In genomic region chrX:70970482-70970999, GRCh38 we compare ENCODE assay signal across 9 cellular contexts. TPM values are rescaled to one million over a fixed set of nuclear protein-coding genes. Genes with fewer than 3 reads are reported as not detected.
DNase-seq lines count a peak whose midpoint lies in the region; ATAC-seq, FAIRE-seq and TF ChIP-seq lines count a peak whose summit lies in the region.
"Had no signal": no experiment of that assay in that cellular context is flagged by ENCODE, and none has a peak within 500 bp of the region (broad histone marks: within the 10 kb centered on the region; RNA-seq: fewer than 3 reads in every experiment).

No MANE protein-coding gene starts in this region.

- H3K4me1 ChIP-seq in IMR-90 (ENCODE audit: control insufficient read depth, insufficient read depth, low read length) (no peaks in the 10 kb centered on the region), left lung (no peaks in the 10 kb centered on the region), Peyer's patch (no peaks in the 10 kb centered on the region)

- TF ChIP-seq POLR2A in IMR-90 (IDR thresholded peaks at IDR 0.05; ENCODE audit: low read depth, low read length) (no peak), Peyer's patch (IDR thresholded peaks at IDR 0.05) (no peak)

- ATAC-seq in IMR-90 (ENCODE audit: low read depth), result peak; percentile 35; the same call in 1 of the 2 replicates
- ATAC-seq in activated CD8-positive, alpha-beta T cell treated with anti-CD3 and anti-CD28 coated beads for 36 hours, result peak; percentile 27
- ATAC-seq in left lung, result peak; percentile 22
- no peak for ATAC-seq in left ventricle myocardium superior

- H3K36me3 ChIP-seq in IMR-90 (ENCODE audit: control insufficient read depth, insufficient read depth, low read length) (no peaks in the 10 kb centered on the region), left lung (no peaks in the 10 kb centered on the region), Peyer's patch (no peaks in the 10 kb centered on the region)

- no peak overlapping the region for H3K4ac ChIP-seq in IMR-90 (ENCODE audit: low read depth, low read length)

- no peaks in the 10 kb centered on the region for H3K27me3 Mint-ChIP-seq in activated CD8-positive, alpha-beta T cell treated with anti-CD3 and anti-CD28 coated beads for 36 hours
- H3K27me3 Mint-ChIP-seq: naive B cell had no signal

- no peak overlapping the region for H4K8ac ChIP-seq in IMR-90 (ENCODE audit: low read depth in 2 of 2, low read length in 2 of 2)

- H3K14ac ChIP-seq in IMR-90 (replicated peaks; ENCODE audit: low read depth, low read length), result no peak overlapping the region

- H2AK9ac ChIP-seq in IMR-90 (replicated peaks; ENCODE audit: low read depth, low read length, poor library complexity), result no peak overlapping the region

- no peaks in the 10 kb centered on the region for H3K79me1 ChIP-seq in IMR-90 (ENCODE audit: low read depth in 1 of 2, low read length in 2 of 2)

- H3K4me1 Mint-ChIP-seq in activated CD8-positive, alpha-beta T cell treated with anti-CD3 and anti-CD28 coated beads for 36 hours (ENCODE audit: low read depth), result peaks cover 10% of the 10 kb centered on the region

- peak overlapping the region; percentile 64 for H3K4me3 Mint-ChIP-seq in activated CD8-positive, alpha-beta T cell treated with anti-CD3 and anti-CD28 coated beads for 36 hours

- H2AK5ac ChIP-seq in IMR-90 (ENCODE audit: low read depth, low read length), result no peak overlapping the region

- H3K9me3 Mint-ChIP-seq in activated CD8-positive, alpha-beta T cell treated with anti-CD3 and anti-CD28 coated beads for 36 hours, result no peaks in the 10 kb centered on the region

- H3K27ac ChIP-seq in IMR-90 (ENCODE audit: insufficient read depth, low read length) (no peak overlapping the region), left lung (no peak overlapping the region), caudate nucleus (ENCODE audit: low read depth, low read length) (no peak overlapping the region), Peyer's patch (no peak overlapping the region)

- H3K23ac ChIP-seq in IMR-90 (ENCODE audit: low read depth, low read length), result no peak overlapping the region

- H3K27me3 ChIP-seq in IMR-90 (ENCODE audit: control insufficient read depth, insufficient read depth, low read length), result 0 out of 2 replicates have a peak, but pooled peaks cover 1% of the 10 kb centered on the region
- peaks cover 0 to 8% of the 10 kb centered on the region in 2 donors for H3K27me3 ChIP-seq in left lung
- no peaks in the 10 kb centered on the region for H3K27me3 ChIP-seq in Peyer's patch

- FAIRE-seq in D721Med (lab: Jason Lieb, UNC), result no peak

- no peak overlapping the region for H3K27ac Mint-ChIP-seq in activated CD8-positive, alpha-beta T cell treated with anti-CD3 and anti-CD28 coated beads for 36 hours

- H2BK15ac ChIP-seq in IMR-90 (ENCODE audit: low read depth, low read length), result no peak overlapping the region

- TF ChIP-seq CTCF in D721Med (IDR thresholded peaks at IDR 0.05; ENCODE audit: insufficient read depth, missing control alignments), result peak; percentile 17
- peak; percentile 38 for TF ChIP-seq CTCF in IMR-90 (conservative IDR thresholded peaks at IDR 0.05; ENCODE audit: low read depth, low read length)
- peak; percentile 40 for TF ChIP-seq CTCF in activated CD8-positive, alpha-beta T cell treated with anti-CD3 and anti-CD28 coated beads for 36 hours (IDR thresholded peaks at IDR 0.05)
- TF ChIP-seq CTCF in left lung (IDR thresholded peaks at IDR 0.05), result peak in 1 of 2 donors; percentile 11
- TF ChIP-seq CTCF in Peyer's patch (IDR thresholded peaks at IDR 0.05), result peak in 2 of 6 experiments; percentile 27 to 33

- no peak overlapping the region for H3K18ac ChIP-seq in IMR-90 (ENCODE audit: low read depth, low read length)

- DNase-seq in D721Med (ENCODE audit: insufficient read length, low spot score), result no peak
- peak; percentile 16 for DNase-seq in IMR-90
- no peak for DNase-seq in activated CD8-positive, alpha-beta T cell treated with anti-CD3 and anti-CD28 coated beads for 36 hours
- no peak for DNase-seq in left lung
- no peak for DNase-seq in caudate nucleus (lab: John Stamatoyannopoulos, UW)
- no peak for DNase-seq in Peyer's patch
- DNase-seq in activated naive CD4-positive, alpha-beta T cell treated with Interleukin-2 at 50 U/mL for 16 hours, result no peak
- DNase-seq in left ventricle myocardium superior, result no peak
- DNase-seq: naive B cell had no signal

- in situ Hi-C loops in IMR-90 (cut with MboI; ENCODE audit: low sequenced_read_pairs), result no loop called here

- H3K9me1 ChIP-seq in IMR-90 (ENCODE audit: insufficient read depth, low read length), result no peaks in the 10 kb centered on the region

- H2AFZ ChIP-seq in IMR-90 (replicated peaks; ENCODE audit: low read length, poor library complexity), result no peak overlapping the region

- no peak overlapping the region for H4K91ac ChIP-seq in IMR-90 (ENCODE audit: insufficient read depth, low read depth, low read length)

- H3K56ac ChIP-seq in IMR-90 (ENCODE audit: extremely low read depth, insufficient read depth, low read length), result no peak overlapping the region

- H3K4me3 ChIP-seq in IMR-90 (ENCODE audit: insufficient read depth, low read depth, low read length) (no peak overlapping the region), left lung (no peak overlapping the region), Peyer's patch (no peak overlapping the region)

- no TSS peak for BruUV-seq in IMR-90 (replicated peaks; lab: Mats Ljungman, UMichigan)

- H2BK20ac ChIP-seq in IMR-90 (ENCODE audit: low read depth, low read length), result no peak overlapping the region

- no peak overlapping the region for H4K5ac ChIP-seq in IMR-90 (ENCODE audit: low read depth, low read length)

- H3K9me3 ChIP-seq in IMR-90 (ENCODE audit: control insufficient read depth, insufficient read depth, low read length) (no peaks in the 10 kb centered on the region), left lung (no peaks in the 10 kb centered on the region), Peyer's patch (no peaks in the 10 kb centered on the region)

- WGBS in IMR-90 (ENCODE audit: extremely low coverage in 2 of 2, insufficient read length in 1 of 2), 2 experiments, result no CpG with 5 or more reads among the region's 2 CpGs

- POLR2A ChIA-PET in IMR-90 (lab: Charles Lee; ENCODE audit: unreplicated experiment), result no interaction called here
- POLR2A ChIA-PET in activated CD8-positive, alpha-beta T cell treated with anti-CD3 and anti-CD28 coated beads for 36 hours (lab: Charles Lee), result no interaction called here

- no peaks in the 10 kb centered on the region for H3K36me3 Mint-ChIP-seq in activated CD8-positive, alpha-beta T cell treated with anti-CD3 and anti-CD28 coated beads for 36 hours (ENCODE audit: low read depth)
- H3K36me3 Mint-ChIP-seq: naive B cell had no signal

- dilution Hi-C loops in IMR-90 (cut with HindIII; ENCODE audit: low sequenced_read_pairs, unreplicated experiment), result no loop called here

- CTCF ChIA-PET in IMR-90 (lab: Yijun Ruan, JAX), result interaction anchor here (1.0 to 1.3 kb wide), 3 partner anchors 201 to 208 kb away, joined by 3 to 5 read pairs (median 3); no protein-coding TSS in a partner anchor
- CTCF ChIA-PET in activated CD8-positive, alpha-beta T cell treated with anti-CD3 and anti-CD28 coated beads for 36 hours (lab: Charles Lee), result interaction anchor here (0.7 to 2.3 kb wide), 10 partner anchors 9 to 514 kb away, joined by 3 to 17 read pairs (median 4); no protein-coding TSS in a partner anchor

- no peaks in the 10 kb centered on the region for H4K20me1 ChIP-seq in IMR-90 (ENCODE audit: insufficient read depth, low read length)

- H3K9ac ChIP-seq in IMR-90 (ENCODE audit: low read depth, low read length), result no peak overlapping the region

- peak overlapping the region; percentile 74 for H3K4me2 ChIP-seq in IMR-90 (ENCODE audit: low read depth, low read length)

- intact Hi-C loops in IMR-90 (cut with micrococcal nuclease), result loop anchor here (1.0 to 10.0 kb wide), 2 partner anchors 209 to 384 kb away; no protein-coding TSS in a partner anchor
- intact Hi-C loops in activated CD8-positive, alpha-beta T cell treated with anti-CD3 and anti-CD28 coated beads for 36 hours (cut with micrococcal nuclease), result loop anchor here (10.0 kb wide), 1 partner anchor 204 kb away; no protein-coding TSS in a partner anchor
- intact Hi-C loops in left lung (cut with DNase I), result no loop called here
- intact Hi-C loops in left ventricle myocardium superior (cut with micrococcal nuclease), result loop anchor here (10.0 kb wide), 1 partner anchor 204 kb away; no protein-coding TSS in a partner anchor

- peak; percentile 47 for TF ChIP-seq RAD21 in IMR-90 (IDR thresholded peaks at IDR 0.05; ENCODE audit: low read length)

- no peak overlapping the region for H2BK120ac ChIP-seq in IMR-90 (ENCODE audit: low read depth, low read length)

- H2BK5ac ChIP-seq in IMR-90 (ENCODE audit: low read depth, low read length, poor library complexity, severe bottlenecking), result no peak overlapping the region

TF ChIP-seq in IMR-90, 13 proteins besides CTCF, POLR2A, EP300 and RAD21:
- TF ChIP-seq MXI1 (IDR thresholded peaks at IDR 0.05; ENCODE audit: borderline replicate concordance, low read depth, low read length), result no peak
- no peak for TF ChIP-seq CEBPB (IDR thresholded peaks at IDR 0.05; ENCODE audit: low read depth, low read length)
- TF ChIP-seq MAFK (IDR thresholded peaks at IDR 0.05; ENCODE audit: low read depth, low read length), result no peak
- no peak for TF ChIP-seq CHD1 (IDR thresholded peaks at IDR 0.05; ENCODE audit: low read depth, low read length)
- TF ChIP-seq MAZ (IDR thresholded peaks at IDR 0.05; ENCODE audit: borderline replicate concordance, low read depth, low read length), result no peak
- TF ChIP-seq SMC3 (IDR thresholded peaks at IDR 0.05; ENCODE audit: low read depth, low read length), result peak; percentile 28

RNA-seq across cellular contexts. Expression of gene SLC7A3, which starts 39.6 kb away (rescaled TPM):
- total RNA-seq in IMR-90 (2012; rRNA removed), result not detected in 2 replicates
- polyA plus RNA-seq in IMR-90 (2012; rRNA removed), result not detected in 2 replicates
- polyA plus RNA-seq in IMR-90 (2012; cell fraction: cytosol; rRNA removed), result not detected in 2 replicates
- polyA plus RNA-seq in IMR-90 (2012; cell fraction: nucleus; rRNA removed; ENCODE audit: low replicate concordance), result not detected in 2 replicates
- total RNA-seq in activated CD8-positive, alpha-beta T cell treated with anti-CD3 and anti-CD28 coated beads for 36 hours, result 1 to 10 TPM; 3.2 to 3.8 TPM
- not detected for total RNA-seq in left lung
- total RNA-seq in Peyer's patch, result not detected
- not detected for total RNA-seq in left ventricle myocardium superior

Comparison
In these comparisons a context has a peak if more than half of its experiments do, and no peak if none do; other contexts are left out.
1. intact Hi-C loops: an anchor here in IMR-90 (1.0 to 10.0 kb wide), activated CD8-positive, alpha-beta T cell treated with anti-CD3 and anti-CD28 coated beads for 36 hours (10.0 kb wide) and left ventricle myocardium superior (10.0 kb wide); none called in left lung.